In the genomic region with DNA sequence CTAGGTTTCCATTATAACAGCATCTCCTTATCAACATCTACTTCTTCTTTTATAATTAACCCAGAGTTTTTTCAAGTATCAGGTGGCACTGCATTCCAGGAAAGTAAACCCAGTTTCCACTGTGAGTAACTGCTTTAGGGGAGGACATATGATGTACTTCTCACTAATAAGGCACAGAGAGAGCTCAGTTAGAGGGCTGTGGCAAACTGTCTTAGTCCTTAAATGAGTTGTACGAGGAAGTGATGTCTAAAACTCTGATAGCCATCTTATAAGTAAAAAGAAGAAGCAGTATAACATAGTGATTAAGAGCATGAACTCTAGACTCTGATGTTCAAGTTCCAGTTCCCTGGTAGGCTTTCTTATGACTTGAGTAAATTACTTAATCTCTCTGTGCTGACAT, we compare ENCODE assay signal across 9 cellular contexts. TPM values are rescaled to one million over a fixed set of nuclear protein-coding genes. Genes with fewer than 3 reads are reported as not detected.
DNase-seq lines count a peak whose midpoint lies in the region; ATAC-seq and TF ChIP-seq lines count a peak whose summit lies in the region.
"Had no signal": no experiment of that assay in that cellular context is flagged by ENCODE, and none has a peak within 500 bp of the region (broad histone marks: within the 10 kb centered on the region; RNA-seq: fewer than 3 reads in every experiment).

No MANE protein-coding gene starts in this region.

- no peak overlapping the region for H3K4me3 ChIP-seq in mucosa of descending colon

- H3K9me3 ChIP-seq in mucosa of descending colon: no peaks in the 10 kb centered on the region

- intact Hi-C loops in mucosa of descending colon (cut with DNase I, micrococcal nuclease): no loop called here

- H3K36me3 ChIP-seq in mucosa of descending colon (ENCODE audit: low read depth): no peaks in the 10 kb centered on the region

- ATAC-seq in GM18909 (IDR thresholded peaks at IDR 0.05; ENCODE audit: poor library complexity, unreplicated experiment): peak; percentile 75
- ATAC-seq in HG02623 (IDR thresholded peaks at IDR 0.05; ENCODE audit: unreplicated experiment): peak; percentile 65
- ATAC-seq in mucosa of descending colon: peak; percentile 21

- no peaks in the 10 kb centered on the region for H3K4me1 ChIP-seq in mucosa of descending colon (ENCODE audit: low read depth)

- DNase-seq in MV-4-11 (lab: John Stamatoyannopoulos, UW): peak; percentile 95
- DNase-seq in mucosa of descending colon: no peak
- no peak for DNase-seq in stimulated activated naive CD4-positive, alpha-beta T cell (lab: John Stamatoyannopoulos, UW)
- DNase-seq in nucleus accumbens (lab: John Stamatoyannopoulos, UW): no peak
- no peak for DNase-seq in stimulated activated naive CD4-positive, alpha-beta T cell treated with Interleukin-2 at 50 U/mL for 16 hours (lab: John Stamatoyannopoulos, UW)
- DNase-seq: activated gamma-delta T cell treated with Interleukin-2 at 50 U/mL for 16 hours had no signal

- TF ChIP-seq CTCF in mucosa of descending colon (IDR thresholded peaks at IDR 0.05): no peak

RNA-seq across cellular contexts. Expression of gene PTGS2, which starts 58.7 kb away (rescaled TPM):
- total RNA-seq in mucosa of descending colon: 10 to 100 TPM in 1 of 3 donors, 1 to 10 TPM in 1, under 1 TPM in 1; 0.75 to 36.6 (median 8.4) TPM
- total RNA-seq: myocyte had no signal

Comparison
In these comparisons a context has a peak if more than half of its experiments do, and no peak if none do; other contexts are left out.
1. ATAC-seq: peak in every context shown above with its lines; median percentile 75 in GM18909; 65 in HG02623; 21 in mucosa of descending colon.